Comparison of ENCODE assay signal across 8 cellular contexts in the genomic region with DNA sequence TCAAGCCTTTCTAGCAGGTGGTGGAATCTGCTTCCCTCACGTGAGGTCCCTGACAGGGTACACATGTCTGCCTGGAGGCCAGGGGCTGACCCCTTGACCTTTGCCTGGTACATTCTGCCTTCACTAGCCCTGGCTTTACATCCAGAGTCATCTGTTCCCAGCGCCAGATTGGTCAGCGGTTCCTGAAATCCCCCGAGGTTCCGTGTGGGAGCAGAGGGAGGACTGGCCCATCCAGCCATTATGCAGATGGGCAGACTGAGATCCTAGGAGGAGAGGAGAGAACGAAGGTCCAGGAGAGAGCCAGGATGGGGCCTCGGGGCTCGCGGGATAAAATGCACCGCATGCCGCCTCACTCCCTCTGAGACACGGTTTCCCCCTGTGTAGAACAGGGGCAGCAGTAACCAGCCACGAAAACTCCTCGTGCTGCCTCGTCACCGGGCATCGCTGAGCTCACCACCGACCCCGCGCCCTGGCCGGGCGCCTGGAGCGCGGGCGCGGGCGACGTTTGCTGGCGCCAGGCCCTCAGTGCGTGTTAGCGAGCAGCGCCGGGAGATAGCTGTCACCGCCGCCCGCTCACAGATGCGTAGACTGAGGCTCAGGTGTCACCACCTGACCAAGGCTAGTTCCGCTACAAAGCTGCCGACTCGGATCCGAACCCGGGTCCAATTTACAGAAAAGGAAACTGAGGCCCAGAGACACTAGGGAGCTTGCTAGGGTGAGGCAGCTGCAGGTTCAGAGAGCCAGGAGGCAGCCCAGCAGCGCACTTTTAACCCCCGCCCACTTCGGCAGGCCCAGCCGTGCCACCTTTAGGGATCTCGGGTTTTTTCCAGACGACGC. TPM values are rescaled to one million over a fixed set of nuclear protein-coding genes. Genes with fewer than 3 reads are reported as not detected.
DNase-seq lines count a peak whose midpoint lies in the region; ATAC-seq and TF ChIP-seq lines count a peak whose summit lies in the region.

No MANE protein-coding gene starts in this region.

- H3K4me3 ChIP-seq in kidney epithelial cell (ENCODE audit: low read depth, low read length): peak overlapping the region; percentile 45
- H3K4me3 ChIP-seq in subcutaneous abdominal adipose tissue (ENCODE audit: low read depth in 1 of 5, low read length in 5 of 5): peak overlapping the region; percentile 63 to 96 (median 74)

- DNase-seq in Ammon's horn (ENCODE audit: low spot score): peak; percentile 12
- DNase-seq in kidney epithelial cell (ENCODE audit: low read depth): no peak
- DNase-seq in NCI-H524 (lab: John Stamatoyannopoulos, UW): no peak

- TF ChIP-seq CTCF in kidney epithelial cell (IDR thresholded peaks at IDR 0.05; ENCODE audit: insufficient read depth, low read length, poor library complexity, severe bottlenecking): no peak

- H3K4me1 ChIP-seq in subcutaneous abdominal adipose tissue (ENCODE audit: control insufficient read depth in 5 of 5, insufficient read depth in 5 of 5, low read length in 5 of 5): peaks cover 23 to 58% (median 54%) of the 10 kb centered on the region in 5 donors

- H3K36me3 ChIP-seq in kidney epithelial cell (ENCODE audit: control insufficient read depth, insufficient read depth, low read length): no peaks in the 10 kb centered on the region
- H3K36me3 ChIP-seq in subcutaneous abdominal adipose tissue (ENCODE audit: control insufficient read depth in 5 of 5, insufficient read depth in 5 of 5, low read length in 5 of 5): no peaks in the 10 kb centered on the region

- H3K9ac ChIP-seq in subcutaneous abdominal adipose tissue (ENCODE audit: low read length in 5 of 5): peak overlapping the region in 4 of 5 donors; percentile 55 to 81 (median 62)

- no peaks in the 10 kb centered on the region for H3K9me3 ChIP-seq in subcutaneous abdominal adipose tissue (ENCODE audit: control insufficient read depth in 5 of 5, low read length in 5 of 5)

- H3K27ac ChIP-seq in angular gyrus (ENCODE audit: low read depth, low read length) (peak overlapping the region; percentile 67), subcutaneous abdominal adipose tissue (ENCODE audit: low read depth, low read length) (peak overlapping the region; percentile 100)

- H3K27me3 ChIP-seq in kidney epithelial cell (ENCODE audit: control insufficient read depth, insufficient read depth, low read length) (no peaks in the 10 kb centered on the region), subcutaneous abdominal adipose tissue (ENCODE audit: control insufficient read depth in 5 of 5, insufficient read depth in 4 of 5, low read length in 5 of 5) (no peaks in the 10 kb centered on the region)

- ATAC-seq in GM19023 (IDR thresholded peaks at IDR 0.05; ENCODE audit: unreplicated experiment): peak; percentile 11
- peak; percentile 1 for ATAC-seq in HG03571 (IDR thresholded peaks at IDR 0.05; ENCODE audit: unreplicated experiment)
- no peak for ATAC-seq in HG03439 (IDR thresholded peaks at IDR 0.05; ENCODE audit: unreplicated experiment)

RNA-seq across cellular contexts. Expression of gene MAP2K3, which starts 0.8 kb away (rescaled TPM):
- 29.2 and 39.2 TPM in 2 replicates for total RNA-seq in kidney epithelial cell

RNA-seq across cellular contexts. Expression of gene NATD1, which starts 30.5 kb away (rescaled TPM):
- 15.2 and 16.8 TPM in 2 replicates for total RNA-seq in kidney epithelial cell
